In the genomic region with DNA sequence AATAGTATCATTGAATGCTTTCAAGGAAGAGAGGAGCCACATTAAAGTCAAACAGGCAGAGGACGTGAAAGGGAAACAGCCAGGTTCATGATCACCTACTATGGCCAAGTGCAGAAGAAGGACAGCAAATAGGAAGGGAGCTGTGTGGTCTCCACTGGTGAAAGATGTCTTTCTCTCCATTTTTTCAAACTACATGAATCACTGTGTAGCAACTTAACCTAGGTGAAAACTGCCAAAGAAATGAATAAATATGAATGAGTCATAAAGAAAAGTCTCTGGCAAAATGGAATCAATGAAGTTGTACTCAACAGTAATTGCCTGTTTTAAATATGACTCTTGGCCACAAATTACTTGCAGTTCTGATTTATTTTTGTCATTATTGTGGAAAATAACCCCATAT, we compare ENCODE assay signal across 17 cellular contexts.
A peak's percentile ranks its signal among the peaks of the same experiment; 100 is the strongest.
DNase-seq lines count a peak whose midpoint lies in the region; ATAC-seq and TF ChIP-seq lines count a peak whose summit lies in the region.
"Had no signal": no experiment of that assay in that cellular context is flagged by ENCODE, and none has a peak within 500 bp of the region (broad histone marks: within the 10 kb centered on the region; RNA-seq: fewer than 3 reads in every experiment).

No MANE protein-coding gene starts in this region.

- H3K79me2 ChIP-seq in mammary epithelial cell (ENCODE audit: insufficient read depth, low read length): no peaks in the 10 kb centered on the region

- H2AK5ac ChIP-seq in neuronal stem cell (ENCODE audit: low read depth, low read length): no peak overlapping the region

- H3K4me3 ChIP-seq in breast epithelium (no peak overlapping the region), mammary epithelial cell (replicated peaks in 1 of 3; ENCODE audit: insufficient read depth in 1 of 3, low read depth in 2 of 3, low read length in 3 of 3) (no peak overlapping the region), fibroblast of pulmonary artery (replicated peaks; ENCODE audit: low read depth, low read length) (no peak overlapping the region), thoracic aorta (no peak overlapping the region), neuronal stem cell (ENCODE audit: low read length in 2 of 2) (no peak overlapping the region), stomach (no peak overlapping the region)
- H3K4me3 ChIP-seq: BLaER1 treated with 17β-estradiol and CSF1 and Interleukin-3, amounts not matched to agents 10 nM and 100 nM; SJCRH30 had no signal

- CTCF ChIA-PET in MCF 10A (lab: Yijun Ruan, JAX): no interaction called here
- CTCF ChIA-PET in mammary epithelial cell (lab: Charles Lee; ENCODE audit: low non-redundant PET): no interaction called here

- H3K9me3 ChIP-seq in breast epithelium: no peaks in the 10 kb centered on the region
- H3K9me3 ChIP-seq in mammary epithelial cell (replicated peaks; ENCODE audit: insufficient read depth, low read length): no peaks in the 10 kb centered on the region
- no peaks in the 10 kb centered on the region for H3K9me3 ChIP-seq in thoracic aorta
- no peaks in the 10 kb centered on the region for H3K9me3 ChIP-seq in neuronal stem cell (replicated peaks in 1 of 2; ENCODE audit: control insufficient read depth in 2 of 2, insufficient read depth in 1 of 2, low read depth in 1 of 2, low read length in 2 of 2)
- H3K9me3 ChIP-seq in stomach: no peaks in the 10 kb centered on the region
- H3K9me3 ChIP-seq: BLaER1 treated with 17β-estradiol and CSF1 and Interleukin-3, amounts not matched to agents 10 nM and 100 nM; SJCRH30 had no signal

- intact Hi-C loops in MCF 10A (cut with micrococcal nuclease) (no loop called here), breast epithelium (cut with DNase I; ENCODE audit: low total_unique reads) (no loop called here), mammary epithelial cell (cut with micrococcal nuclease) (no loop called here), stomach (cut with DNase I; ENCODE audit: low total_unique reads) (no loop called here)

- H3K4me3 Mint-ChIP-seq in MCF 10A (ENCODE audit: unreplicated experiment): no peak overlapping the region
- H3K4me3 Mint-ChIP-seq: H9 had no signal

- POLR2A ChIA-PET in MCF 10A (lab: Yijun Ruan, JAX): no interaction called here

- H2BK5ac ChIP-seq in neuronal stem cell (ENCODE audit: low read length): no peak overlapping the region

- H3K36me3 ChIP-seq in breast epithelium: no peaks in the 10 kb centered on the region
- no peaks in the 10 kb centered on the region for H3K36me3 ChIP-seq in mammary epithelial cell (ENCODE audit: insufficient read depth, low read length)
- no peaks in the 10 kb centered on the region for H3K36me3 ChIP-seq in thoracic aorta
- H3K36me3 ChIP-seq in neuronal stem cell (replicated peaks in 1 of 2; ENCODE audit: control insufficient read depth in 2 of 2, insufficient read depth in 2 of 2, low read length in 2 of 2): no peaks in the 10 kb centered on the region
- no peaks in the 10 kb centered on the region for H3K36me3 ChIP-seq in stomach
- H3K36me3 ChIP-seq: BLaER1 treated with 17β-estradiol and CSF1 and Interleukin-3, amounts not matched to agents 10 nM and 100 nM; SJCRH30 had no signal

- no peak overlapping the region for H4K91ac ChIP-seq in neuronal stem cell (ENCODE audit: low read depth, low read length, poor library complexity)

- no peak for TF ChIP-seq CTCF in MCF 10A (IDR thresholded peaks at IDR 0.05; ENCODE audit: unreplicated experiment)
- no peak for TF ChIP-seq CTCF in breast epithelium (IDR thresholded peaks at IDR 0.05)
- no peak for TF ChIP-seq CTCF in mammary epithelial cell (conservative IDR thresholded peaks at IDR 0.05 in 1 of 2, IDR thresholded peaks at IDR 0.05 in 1 of 2; ENCODE audit: extremely low read depth in 1 of 2, insufficient read depth in 1 of 2, low read depth in 1 of 2, low read length in 2 of 2)
- no peak for TF ChIP-seq CTCF in fibroblast of pulmonary artery (IDR thresholded peaks at IDR 0.05; ENCODE audit: low read length, missing control alignments)
- no peak for TF ChIP-seq CTCF in thoracic aorta (IDR thresholded peaks at IDR 0.05)
- TF ChIP-seq CTCF in stomach (IDR thresholded peaks at IDR 0.05): no peak

- no peaks in the 10 kb centered on the region for H3K79me1 ChIP-seq in neuronal stem cell (ENCODE audit: low read depth, low read length)

- dilution Hi-C loops in mammary epithelial cell (cut with HindIII; ENCODE audit: low sequenced_read_pairs): no loop called here

- DNase-seq in MCF 10A (ENCODE audit: unreplicated experiment) (peak; percentile 37), breast epithelium (ENCODE audit: low spot score in 2 of 2) (no peak), mammary epithelial cell (peak; percentile 38), fibroblast of pulmonary artery (ENCODE audit: low read depth) (peak; percentile 46), thoracic aorta (ENCODE audit: low spot score) (no peak), neuronal stem cell (ENCODE audit: low spot score) (no peak), NCI-H1105 (lab: John Stamatoyannopoulos, UW) (no peak), stomach (no peak)
- DNase-seq: GF-D8, H9, NCI-H187 treated with DMSO at 0.1 percent for 48 hours, NCI-H446, OCI-M1, RPMI8226, SJCRH30 had no signal

- H2BK120ac ChIP-seq in neuronal stem cell (ENCODE audit: low read depth, low read length): no peak overlapping the region

- H3K27me3 Mint-ChIP-seq in MCF 10A (ENCODE audit: insufficient read depth, unreplicated experiment): no peaks in the 10 kb centered on the region

- BruUV-seq in MCF 10A (replicated peaks; lab: Mats Ljungman, UMichigan): no TSS peak
- no TSS peak for BruUV-seq in mammary epithelial cell (replicated peaks; lab: Mats Ljungman, UMichigan)

- H3K4ac ChIP-seq in neuronal stem cell (ENCODE audit: low read length): no peak overlapping the region

- H3K36me3 Mint-ChIP-seq in MCF 10A (ENCODE audit: insufficient read depth, unreplicated experiment): no peaks in the 10 kb centered on the region

- H3K27ac Mint-ChIP-seq in MCF 10A (ENCODE audit: low read depth, unreplicated experiment): no peak overlapping the region
- H3K27ac Mint-ChIP-seq: H9 had no signal

- H3K9ac ChIP-seq in mammary epithelial cell (ENCODE audit: insufficient read depth, low read length) (no peak overlapping the region), neuronal stem cell (ENCODE audit: low read depth, low read length, poor library complexity) (no peak overlapping the region)
- H3K9ac ChIP-seq: BLaER1 treated with 17β-estradiol and CSF1 and Interleukin-3, amounts not matched to agents 10 nM and 100 nM had no signal

- H3K27me3 ChIP-seq in breast epithelium (no peaks in the 10 kb centered on the region), mammary epithelial cell (ENCODE audit: insufficient read depth, low read length) (no peaks in the 10 kb centered on the region), thoracic aorta (replicated peaks; ENCODE audit: insufficient read depth) (no peaks in the 10 kb centered on the region), neuronal stem cell (ENCODE audit: control insufficient read depth in 3 of 3, insufficient read depth in 3 of 3, low read depth in 1 of 3, low read length in 3 of 3) (no peaks in the 10 kb centered on the region), stomach (no peaks in the 10 kb centered on the region)
- H3K27me3 ChIP-seq: BLaER1 treated with 17β-estradiol and CSF1 and Interleukin-3, amounts not matched to agents 10 nM and 100 nM; SJCRH30 had no signal

- no peak overlapping the region for H2BK12ac ChIP-seq in neuronal stem cell (ENCODE audit: low read length)

- no peak overlapping the region for H3K23ac ChIP-seq in neuronal stem cell (ENCODE audit: low read depth, low read length, poor library complexity)

- WGBS in mammary epithelial cell (ENCODE audit: low coverage, missing lambda C conversion rate): 93% methylated on average over 1 of the region's 1 CpG
- WGBS in neuronal stem cell (ENCODE audit: extremely low coverage in 2 of 2, insufficient read length in 2 of 2, insufficient replicate concordance in 1 of 2), 2 donors: no CpG with 5 or more reads among the region's 1 CpG
- 4 to 47% (median 43%) methylated on average over 1 of the region's 1 CpG for WGBS in stomach, 5 donors

- TF ChIP-seq EP300 in stomach (IDR thresholded peaks at IDR 0.05): no peak

- no peak overlapping the region for H3K18ac ChIP-seq in neuronal stem cell (ENCODE audit: low read length)

- no peak overlapping the region for H4K8ac ChIP-seq in neuronal stem cell (ENCODE audit: low read depth, low read length)

- no peaks in the 10 kb centered on the region for H3K9me3 Mint-ChIP-seq in MCF 10A (ENCODE audit: unreplicated experiment)
- H3K9me3 Mint-ChIP-seq: H9 had no signal

- H3K27ac ChIP-seq in breast epithelium (no peak overlapping the region), mammary epithelial cell (ENCODE audit: insufficient read depth, low read depth, low read length) (no peak overlapping the region), thoracic aorta (no peak overlapping the region), neuronal stem cell (replicated peaks; ENCODE audit: low read length) (no peak overlapping the region), stomach (no peak overlapping the region)
- H3K27ac ChIP-seq: 22Rv1; BLaER1 treated with 17β-estradiol and CSF1 and Interleukin-3, amounts not matched to agents 10 nM and 100 nM; SJCRH30 had no signal

- H3K4me1 ChIP-seq in breast epithelium (no peaks in the 10 kb centered on the region), mammary epithelial cell (ENCODE audit: insufficient read depth, low read length) (no peaks in the 10 kb centered on the region), thoracic aorta (ENCODE audit: control insufficient read depth in 1 of 2, low read depth in 2 of 2) (peaks cover 18 to 49% of the 10 kb centered on the region in 2 donors), neuronal stem cell (ENCODE audit: control insufficient read depth in 2 of 2, insufficient read depth in 1 of 2, low read depth in 1 of 2, low read length in 2 of 2) (no peaks in the 10 kb centered on the region), stomach (peaks cover 8 to 25% (median 18%) of the 10 kb centered on the region in 4 donors)
- H3K4me1 ChIP-seq: BLaER1 treated with 17β-estradiol and CSF1 and Interleukin-3, amounts not matched to agents 10 nM and 100 nM; SJCRH30 had no signal

- no peak for TF ChIP-seq POLR2A in breast epithelium (IDR thresholded peaks at IDR 0.05)
- TF ChIP-seq POLR2A in stomach (IDR thresholded peaks at IDR 0.05): no peak

- peak; percentile 48 for ATAC-seq in thoracic aorta (ENCODE audit: insufficient number of reproducible peaks, low FRiP score, low read depth)

- H3K4me2 ChIP-seq in mammary epithelial cell (ENCODE audit: insufficient read depth, low read depth, low read length) (no peak overlapping the region), neuronal stem cell (ENCODE audit: insufficient read depth, low read length, poor library complexity, severe bottlenecking) (no peak overlapping the region)
- H3K4me2 ChIP-seq: BLaER1 treated with 17β-estradiol and CSF1 and Interleukin-3, amounts not matched to agents 10 nM and 100 nM had no signal

- in situ Hi-C loops in mammary epithelial cell (cut with MboI; ENCODE audit: low sequenced_read_pairs in 2 of 2): no loop called here

- no peak overlapping the region for H2BK15ac ChIP-seq in neuronal stem cell (ENCODE audit: low read length)

- H2AFZ ChIP-seq in mammary epithelial cell (ENCODE audit: low read depth, low read length): no peak overlapping the region
- H2AFZ ChIP-seq in neuronal stem cell (ENCODE audit: low read length): no peak overlapping the region

- no peaks in the 10 kb centered on the region for H4K20me1 ChIP-seq in mammary epithelial cell (ENCODE audit: insufficient read depth, low read length)
- H4K20me1 ChIP-seq: BLaER1 treated with 17β-estradiol and CSF1 and Interleukin-3, amounts not matched to agents 10 nM and 100 nM had no signal

- H3K14ac ChIP-seq in neuronal stem cell (ENCODE audit: low read length): no peak overlapping the region

- H3K4me1 Mint-ChIP-seq in MCF 10A (ENCODE audit: insufficient read depth, unreplicated experiment): peaks cover 25% of the 10 kb centered on the region
- H3K4me1 Mint-ChIP-seq: H9 had no signal

Comparison
In these comparisons a context has a peak if more than half of its experiments do, and no peak if none do; other contexts are left out.
1. DNase-seq: peak in MCF 10A (single experiment), mammary epithelial cell (single experiment) and fibroblast of pulmonary artery (single experiment); none in breast epithelium (0 of 2), thoracic aorta (single experiment), neuronal stem cell (single experiment), NCI-H1105 (single experiment) and stomach (single experiment).